ENCODE assay signal across 18 cellular contexts in the genomic region with DNA sequence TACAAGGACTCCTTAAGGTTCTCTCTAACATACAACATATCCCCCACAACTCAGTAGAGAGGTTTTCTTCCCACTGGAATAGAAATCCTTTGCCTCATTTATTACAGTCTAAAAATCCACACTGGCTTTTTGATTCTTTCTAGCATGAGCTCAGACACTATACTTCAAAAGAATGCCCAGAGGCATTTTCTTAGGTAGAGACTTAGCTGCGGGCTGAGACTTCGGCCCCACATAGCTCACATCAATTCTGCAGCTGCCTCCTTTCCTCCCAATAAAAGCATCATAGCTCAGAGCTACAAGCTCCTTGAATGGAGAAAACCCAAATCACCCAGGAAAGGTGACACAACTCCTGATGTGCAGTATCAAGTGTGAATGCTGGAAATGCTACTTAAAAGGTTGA. TPM values are rescaled to one million over a fixed set of nuclear protein-coding genes. Genes with fewer than 3 reads are reported as not detected.
DNase-seq lines count a peak whose midpoint lies in the region; ATAC-seq and TF ChIP-seq lines count a peak whose summit lies in the region.
"Had no signal": no experiment of that assay in that cellular context is flagged by ENCODE, and none has a peak within 500 bp of the region (broad histone marks: within the 10 kb centered on the region; RNA-seq: fewer than 3 reads in every experiment).

No MANE protein-coding gene starts in this region.

- in situ Hi-C loops in mammary epithelial cell (cut with MboI; ENCODE audit: low sequenced_read_pairs in 2 of 2): no loop called here
- in situ Hi-C loops in GM13977 (cut with MboI; ENCODE audit: low pct_unique_long_range_greater_than_20kb, low sequenced_read_pairs, unreplicated experiment): loop anchor here (10.0 kb wide), 1 partner anchor 247 kb away; no protein-coding TSS in a partner anchor

- no peak for TF ChIP-seq RAD21 in HCT116 (IDR thresholded peaks at IDR 0.05; ENCODE audit: low read depth)

- no peaks in the 10 kb centered on the region for H3K27me3 Mint-ChIP-seq in CD8-positive, alpha-beta T cell (ENCODE audit: low read depth)
- no peaks in the 10 kb centered on the region for H3K27me3 Mint-ChIP-seq in progenitor cell of endocrine pancreas
- H3K27me3 Mint-ChIP-seq: IgD-negative memory B cell had no signal

- no peaks in the 10 kb centered on the region for H3K27me3 ChIP-seq in CD8-positive, alpha-beta T cell (ENCODE audit: insufficient read depth, low read length)
- no peaks in the 10 kb centered on the region for H3K27me3 ChIP-seq in HCT116 (ENCODE audit: insufficient read depth, low read length)
- no peaks in the 10 kb centered on the region for H3K27me3 ChIP-seq in mammary epithelial cell (ENCODE audit: insufficient read depth, low read length)
- H3K27me3 ChIP-seq: SJCRH30 had no signal

- H3K4me3 ChIP-seq in CD8-positive, alpha-beta T cell (ENCODE audit: low read depth, low read length): no peak overlapping the region
- H3K4me3 ChIP-seq in HCT116 (replicated peaks in 1 of 2; ENCODE audit: low read depth in 1 of 2, low read length in 2 of 2): no peak overlapping the region
- H3K4me3 ChIP-seq in mammary epithelial cell (replicated peaks in 1 of 3; ENCODE audit: insufficient read depth in 1 of 3, low read depth in 2 of 3, low read length in 3 of 3): no peak overlapping the region
- H3K4me3 ChIP-seq: SJCRH30 had no signal

- no peak overlapping the region for H3K27ac ChIP-seq in CD8-positive, alpha-beta T cell (ENCODE audit: low read depth, low read length)
- H3K27ac ChIP-seq in HCT116 (ENCODE audit: low read depth, low read length) (no peak overlapping the region), mammary epithelial cell (ENCODE audit: insufficient read depth, low read depth, low read length) (no peak overlapping the region)
- H3K27ac ChIP-seq: HL-60, SJCRH30 had no signal

- peaks cover 21% of the 10 kb centered on the region for H3K36me3 ChIP-seq in CD8-positive, alpha-beta T cell (ENCODE audit: insufficient read depth, low read length)
- peaks cover 11 to 12% of the 10 kb centered on the region in 2 experiments; a peak in 3 of 4 replicates for H3K36me3 ChIP-seq in HCT116 (ENCODE audit: control insufficient read depth in 1 of 2, insufficient read depth in 2 of 2, low read length in 2 of 2)
- peaks cover 23% of the 10 kb centered on the region for H3K36me3 ChIP-seq in mammary epithelial cell (ENCODE audit: insufficient read depth, low read length)

- POLR2A ChIA-PET in CD8-positive, alpha-beta T cell (lab: Charles Lee): no interaction called here
- POLR2A ChIA-PET in HCT116 (lab: Charles Lee): no interaction called here

- H3K9ac ChIP-seq in HCT116 (ENCODE audit: low read length): no peak overlapping the region
- no peak overlapping the region for H3K9ac ChIP-seq in mammary epithelial cell (ENCODE audit: insufficient read depth, low read length)

- ATAC-seq in CD8-positive, alpha-beta T cell: no peak
- ATAC-seq in HCT116: no peak
- no peak for ATAC-seq in GM21576 (IDR thresholded peaks at IDR 0.05; ENCODE audit: unreplicated experiment)

- no peaks in the 10 kb centered on the region for H3K4me1 ChIP-seq in CD8-positive, alpha-beta T cell (ENCODE audit: insufficient read depth, low read length)
- H3K4me1 ChIP-seq in HCT116 (ENCODE audit: control insufficient read depth in 1 of 2, insufficient read depth in 2 of 2, low read length in 2 of 2): no peaks in the 10 kb centered on the region
- H3K4me1 ChIP-seq in mammary epithelial cell (ENCODE audit: insufficient read depth, low read length): no peaks in the 10 kb centered on the region

- RAD21 ChIA-PET in HCT116 (lab: Charles Lee; ENCODE audit: low non-redundant PET in 1 of 2, low total read pairs in 2 of 2, uncharacterized antibody in 2 of 2, unreplicated experiment in 2 of 2): no interaction called here

- intact Hi-C loops in CD8-positive, alpha-beta T cell (cut with DNase I, micrococcal nuclease): no loop called here
- intact Hi-C loops in HCT116 (cut with micrococcal nuclease) (no loop called here), mammary epithelial cell (cut with micrococcal nuclease) (no loop called here)

- TSS peak; percentile 66 for BruUV-seq in HCT116 (replicated peaks; lab: Mats Ljungman, UMichigan)
- BruUV-seq in mammary epithelial cell (replicated peaks; lab: Mats Ljungman, UMichigan): TSS peak; percentile 66

- CTCF ChIA-PET in CD8-positive, alpha-beta T cell (lab: Charles Lee): no interaction called here
- CTCF ChIA-PET in HCT116 (lab: Charles Lee): no interaction called here
- CTCF ChIA-PET in mammary epithelial cell (lab: Charles Lee; ENCODE audit: low non-redundant PET): no interaction called here

- TF ChIP-seq CTCF in CD8-positive, alpha-beta T cell (IDR thresholded peaks at IDR 0.05): no peak
- TF ChIP-seq CTCF in HCT116 (IDR thresholded peaks at IDR 0.05 in 2 of 3, conservative IDR thresholded peaks at IDR 0.05 in 1 of 3; ENCODE audit: borderline replicate concordance in 1 of 3, insufficient read depth in 1 of 3, low read depth in 2 of 3, low read length in 2 of 3) (no peak), mammary epithelial cell (conservative IDR thresholded peaks at IDR 0.05 in 1 of 2, IDR thresholded peaks at IDR 0.05 in 1 of 2; ENCODE audit: extremely low read depth in 1 of 2, insufficient read depth in 1 of 2, low read depth in 1 of 2, low read length in 2 of 2) (no peak), progenitor cell of endocrine pancreas (IDR thresholded peaks at IDR 0.05; ENCODE audit: unreplicated experiment) (no peak), GM13977 (IDR thresholded peaks at IDR 0.05; ENCODE audit: extremely low read depth, insufficient read depth, missing control alignments) (no peak)

- H3K27ac Mint-ChIP-seq in CD8-positive, alpha-beta T cell: peak overlapping the region; percentile 28
- H3K27ac Mint-ChIP-seq in progenitor cell of endocrine pancreas: peak overlapping the region; percentile 44

- no peaks in the 10 kb centered on the region for H3K9me3 Mint-ChIP-seq in CD8-positive, alpha-beta T cell
- no peaks in the 10 kb centered on the region for H3K9me3 Mint-ChIP-seq in progenitor cell of endocrine pancreas (ENCODE audit: low read depth)
- H3K9me3 Mint-ChIP-seq: IgD-negative memory B cell had no signal

- no peak for DNase-seq in CD8-positive, alpha-beta T cell
- no peak for DNase-seq in HCT116 (ENCODE audit: low read depth, low spot score)
- DNase-seq in mammary epithelial cell: no peak
- DNase-seq in progenitor cell of endocrine pancreas (ENCODE audit: low spot score, unreplicated experiment): no peak
- DNase-seq in GM13977 (ENCODE audit: low spot score): no peak
- DNase-seq in NCI-H1048 (lab: John Stamatoyannopoulos, UW): no peak
- DNase-seq: ACHN, C1 segment of cervical spinal cord, DMS79 treated with DMSO at 0.1 percent for 48 hours, H7, NCI-H1417, NCI-H187, NCI-H226, NCI-H524, SJCRH30 had no signal

- H2AFZ ChIP-seq in HCT116 (ENCODE audit: low read depth, low read length, poor library complexity, severe bottlenecking) (no peak overlapping the region), mammary epithelial cell (ENCODE audit: low read depth, low read length) (no peak overlapping the region)

- TF ChIP-seq POLR2A in HCT116 (IDR thresholded peaks at IDR 0.05; ENCODE audit: borderline replicate concordance, extremely low read depth, insufficient read depth, insufficient read length): no peak

- no peak overlapping the region for H3K4me3 Mint-ChIP-seq in CD8-positive, alpha-beta T cell
- H3K4me3 Mint-ChIP-seq in progenitor cell of endocrine pancreas (ENCODE audit: low read depth): no peak overlapping the region
- H3K4me3 Mint-ChIP-seq: IgD-negative memory B cell had no signal

- peaks cover 77% of the 10 kb centered on the region for H3K36me3 Mint-ChIP-seq in CD8-positive, alpha-beta T cell
- H3K36me3 Mint-ChIP-seq in progenitor cell of endocrine pancreas (ENCODE audit: insufficient read depth): peaks cover 10% of the 10 kb centered on the region

- H4K20me1 ChIP-seq in HCT116 (ENCODE audit: insufficient read depth) (no peaks in the 10 kb centered on the region), mammary epithelial cell (ENCODE audit: insufficient read depth, low read length) (no peaks in the 10 kb centered on the region)

- 95% methylated on average over 2 of the region's 2 CpGs for WGBS in mammary epithelial cell (ENCODE audit: low coverage, missing lambda C conversion rate)

- H3K79me2 ChIP-seq in HCT116 (ENCODE audit: insufficient read depth, low read length) (no peaks in the 10 kb centered on the region), mammary epithelial cell (ENCODE audit: insufficient read depth, low read length) (no peaks in the 10 kb centered on the region)

- dilution Hi-C loops in mammary epithelial cell (cut with HindIII; ENCODE audit: low sequenced_read_pairs): no loop called here

- H3K9me2 ChIP-seq in HCT116 (ENCODE audit: insufficient read depth): no peaks in the 10 kb centered on the region

- H3K4me2 ChIP-seq in HCT116 (ENCODE audit: low read length) (no peak overlapping the region), mammary epithelial cell (ENCODE audit: insufficient read depth, low read depth, low read length) (no peak overlapping the region)

- H3K4me1 Mint-ChIP-seq in CD8-positive, alpha-beta T cell (ENCODE audit: low read depth): peaks cover 2% of the 10 kb centered on the region
- peaks cover 11% of the 10 kb centered on the region for H3K4me1 Mint-ChIP-seq in progenitor cell of endocrine pancreas (ENCODE audit: low read depth)

- no peaks in the 10 kb centered on the region for H3K9me3 ChIP-seq in CD8-positive, alpha-beta T cell (ENCODE audit: low read length)
- H3K9me3 ChIP-seq in HCT116 (ENCODE audit: control insufficient read depth in 1 of 2, insufficient read depth in 1 of 2, low read depth in 1 of 2, low read length in 2 of 2) (no peaks in the 10 kb centered on the region), mammary epithelial cell (replicated peaks; ENCODE audit: insufficient read depth, low read length) (no peaks in the 10 kb centered on the region)
- H3K9me3 ChIP-seq: SJCRH30 had no signal

RNA-seq across cellular contexts. Expression of a gene that starts 52.4 kb away (rescaled TPM):
- 10 to 100 TPM; 17.0 to 18.0 TPM for total RNA-seq in CD8-positive, alpha-beta T cell
- total RNA-seq in HCT116 (2021; ENCODE audit: unreplicated experiment) (52.0 TPM), mammary epithelial cell (10 to 100 TPM; 52.2 to 62.5 TPM), progenitor cell of endocrine pancreas (60.5 and 60.6 TPM in 2 replicates)
- polyA plus RNA-seq in HCT116 (2012): 40.0 and 42.4 TPM in 2 replicates
- polyA plus RNA-seq in mammary epithelial cell: 44.5 TPM
- 90.5 TPM for polyA minus RNA-seq in mammary epithelial cell

RNA-seq across cellular contexts. Expression of a gene that starts 52.5 kb away (rescaled TPM):
- under 1 TPM; 0.39 to 0.60 TPM for total RNA-seq in CD8-positive, alpha-beta T cell
- total RNA-seq in HCT116 (2021; ENCODE audit: unreplicated experiment): 4.6 TPM
- polyA plus RNA-seq in HCT116 (2012): 3.3 and 5.3 TPM in 2 replicates
- 1 to 10 TPM; 4.9 to 8.8 TPM for total RNA-seq in mammary epithelial cell
- 1.0 TPM for polyA plus RNA-seq in mammary epithelial cell
- polyA minus RNA-seq in mammary epithelial cell: 13.3 TPM
- 5.2 TPM in 2 replicates for total RNA-seq in progenitor cell of endocrine pancreas
